In the genomic region with DNA sequence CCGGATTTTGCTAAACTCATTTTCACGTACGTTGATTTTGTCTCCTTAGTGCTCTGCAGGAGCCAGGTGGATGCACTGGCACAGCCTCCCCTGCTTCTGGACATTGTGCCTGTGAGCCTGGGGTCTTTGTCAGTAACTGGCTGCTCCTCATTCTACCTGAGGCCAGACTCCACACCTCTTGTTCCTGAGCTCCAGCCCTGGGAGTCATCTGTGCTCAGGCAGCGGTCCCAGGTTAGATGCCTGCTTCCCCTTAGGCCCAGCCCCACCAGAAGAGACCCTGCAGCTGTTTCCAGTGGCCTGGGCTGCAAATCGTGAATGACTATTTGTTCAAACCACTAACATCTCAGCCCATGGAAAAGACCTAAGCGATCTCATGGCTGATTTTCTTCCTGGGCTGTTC, we compare ENCODE assay signal across 20 cellular contexts.
DNase-seq lines count a peak whose midpoint lies in the region; ATAC-seq and TF ChIP-seq lines count a peak whose summit lies in the region.
"Had no signal": no experiment of that assay in that cellular context is flagged by ENCODE, and none has a peak within 500 bp of the region (broad histone marks: within the 10 kb centered on the region; RNA-seq: fewer than 3 reads in every experiment).

No MANE protein-coding gene starts in this region.

- TF ChIP-seq CTCF in SK-N-SH (IDR thresholded peaks at IDR 0.05) (no peak), spleen (IDR thresholded peaks at IDR 0.05 in 8 of 11, conservative IDR thresholded peaks at IDR 0.05 in 3 of 11) (no peak)

- no peaks in the 10 kb centered on the region for H3K79me2 ChIP-seq in SK-N-SH (ENCODE audit: insufficient read depth)

- TF ChIP-seq EP300 in SK-N-SH (IDR thresholded peaks at IDR 0.05; ENCODE audit: borderline replicate concordance in 1 of 2, low read depth in 1 of 2, low read length in 1 of 2): no peak

- H3K4me2 ChIP-seq in SK-N-SH: no peak overlapping the region
- H3K4me2 ChIP-seq: A549, BLaER1 had no signal

- no peaks in the 10 kb centered on the region for H3F3A ChIP-seq in SK-N-SH (replicated peaks; ENCODE audit: insufficient read depth)

- DNase-seq in SK-N-SH: peak; percentile 1
- DNase-seq in D341Med (ENCODE audit: low spot score): peak; percentile 7
- DNase-seq in iPS-NIHi11 (ENCODE audit: low spot score): peak; percentile 2
- peak; percentile 36 for DNase-seq in spleen
- no peak for DNase-seq in HuH-7.5 (ENCODE audit: low spot score)
- DNase-seq: Calu3, DMS 273 treated with DMSO at 0.1 percent for 48 hours, DMS53, DND-41, EL, GM23248, HCEC 1CT had no signal

- H3K4me3 ChIP-seq in SK-N-SH (ENCODE audit: low read depth in 2 of 2, low read length in 1 of 2): no peak overlapping the region
- H3K4me3 ChIP-seq in spleen: no peak overlapping the region
- H3K4me3 ChIP-seq: A549, BLaER1, GM12878, GM23248 had no signal

- no peaks in the 10 kb centered on the region for H3K9me3 ChIP-seq in SK-N-SH
- peaks cover 0 to 11% (median 0%) of the 10 kb centered on the region in 8 donors for H3K9me3 ChIP-seq in spleen

- H3K4me1 ChIP-seq in SK-N-SH (ENCODE audit: control insufficient read depth in 1 of 2, insufficient read depth in 2 of 2, low read depth in 1 of 2, low read length in 1 of 2): no peaks in the 10 kb centered on the region
- no peaks in the 10 kb centered on the region for H3K4me1 ChIP-seq in spleen
- H3K4me1 ChIP-seq: A549, BLaER1 had no signal

- WGBS in SK-N-SH (ENCODE audit: low lambda C conversion rate): 42% methylated on average over 6 of the region's 6 CpGs
- WGBS in spleen, 5 donors: 82 to 95% (median 88%) methylated on average over 6 of the region's 6 CpGs

- no peaks in the 10 kb centered on the region for H3K9me2 ChIP-seq in SK-N-SH

- TF ChIP-seq POLR2A in spleen (IDR thresholded peaks at IDR 0.05): no peak

- no peak for ATAC-seq in SK-N-SH treated with all-trans-retinoic acid at 6 μM for 48 hours
- ATAC-seq in GM18517 (IDR thresholded peaks at IDR 0.05; ENCODE audit: unreplicated experiment): no peak
- no peak for ATAC-seq in GM21447 (IDR thresholded peaks at IDR 0.05; ENCODE audit: unreplicated experiment)
- ATAC-seq: A549; CD8-positive, alpha-beta T cell; GM12878 had no signal

- H3K27me3 ChIP-seq in SK-N-SH (ENCODE audit: insufficient read depth): no peaks in the 10 kb centered on the region
- H3K27me3 ChIP-seq in spleen (replicated peaks in 1 of 7): peaks cover 0 to 44% (median 10%) of the 10 kb centered on the region in 7 donors
- H3K27me3 ChIP-seq: BLaER1 had no signal

- no peak overlapping the region for H2AFZ ChIP-seq in SK-N-SH (ENCODE audit: low read depth)
- H2AFZ ChIP-seq: GM23248 had no signal

- TF ChIP-seq RAD21 in SK-N-SH (IDR thresholded peaks at IDR 0.05; ENCODE audit: low read length): no peak

- POLR2A ChIA-PET in SK-N-SH (lab: Yijun Ruan, JAX): no interaction called here

- intact Hi-C loops in spleen (cut with DNase I; ENCODE audit: low total_unique reads): no loop called here

- H3K36me3 ChIP-seq in SK-N-SH (replicated peaks in 1 of 2; ENCODE audit: control insufficient read depth in 1 of 2, insufficient read depth in 2 of 2, low read length in 1 of 2) (no peaks in the 10 kb centered on the region), spleen (no peaks in the 10 kb centered on the region)
- H3K36me3 ChIP-seq: BLaER1 had no signal

- CTCF ChIA-PET in SK-N-SH (lab: Yijun Ruan, JAX): interaction anchor here (1.4 kb wide), 1 partner anchor 49 kb away, joined by 6 read pairs; no protein-coding TSS in a partner anchor

- H3K27ac ChIP-seq in SK-N-SH (ENCODE audit: low read depth in 2 of 2, low read length in 1 of 2) (no peak overlapping the region), spleen (no peak overlapping the region)
- H3K27ac ChIP-seq: 22Rv1, A549, BLaER1, GM23248 had no signal

- H3K9ac ChIP-seq in SK-N-SH: no peak overlapping the region
- H3K9ac ChIP-seq: BLaER1, GM23248 had no signal

- no peaks in the 10 kb centered on the region for H4K20me1 ChIP-seq in SK-N-SH (ENCODE audit: insufficient read depth)
- H4K20me1 ChIP-seq: BLaER1 had no signal

TF ChIP-seq in SK-N-SH, 30 proteins besides CTCF, POLR2A, EP300 and RAD21 (continues in another document):
- TF ChIP-seq SMC3 (IDR thresholded peaks at IDR 0.05; ENCODE audit: low read depth, low read length) (no peak), POLR2AphosphoS5 (IDR thresholded peaks at IDR 0.05; ENCODE audit: low read depth, low read length) (no peak), RCOR1 (IDR thresholded peaks at IDR 0.05; ENCODE audit: low read length) (no peak), RXRA (IDR thresholded peaks at IDR 0.05; ENCODE audit: borderline replicate concordance, low read depth) (no peak), MEF2A (IDR thresholded peaks at IDR 0.05; ENCODE audit: borderline replicate concordance, low read depth) (no peak), CHD2 (IDR thresholded peaks at IDR 0.05; ENCODE audit: low read length, partially characterized antibody) (no peak), FOXJ3 (CRISPR knock-in tag; IDR thresholded peaks at IDR 0.05) (no peak), MXI1 (IDR thresholded peaks at IDR 0.05; ENCODE audit: low read depth, low read length) (no peak)
- TF ChIP-seq, protein P1, sequence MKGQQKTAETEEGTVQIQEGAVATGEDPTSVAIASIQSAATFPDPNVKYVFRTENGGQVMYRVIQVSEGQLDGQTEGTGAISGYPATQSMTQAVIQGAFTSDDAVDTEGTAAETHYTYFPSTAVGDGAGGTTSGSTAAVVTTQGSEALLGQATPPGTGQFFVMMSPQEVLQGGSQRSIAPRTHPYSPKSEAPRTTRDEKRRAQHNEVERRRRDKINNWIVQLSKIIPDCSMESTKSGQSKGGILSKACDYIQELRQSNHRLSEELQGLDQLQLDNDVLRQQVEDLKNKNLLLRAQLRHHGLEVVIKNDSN (IDR thresholded peaks at IDR 0.05; ENCODE audit: borderline replicate concordance, low read depth): no peak
- TF ChIP-seq, protein P2, sequence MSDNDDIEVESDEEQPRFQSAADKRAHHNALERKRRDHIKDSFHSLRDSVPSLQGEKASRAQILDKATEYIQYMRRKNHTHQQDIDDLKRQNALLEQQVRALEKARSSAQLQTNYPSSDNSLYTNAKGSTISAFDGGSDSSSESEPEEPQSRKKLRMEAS (IDR thresholded peaks at IDR 0.05; ENCODE audit: low read depth): no peak
- TF ChIP-seq, protein P3, sequence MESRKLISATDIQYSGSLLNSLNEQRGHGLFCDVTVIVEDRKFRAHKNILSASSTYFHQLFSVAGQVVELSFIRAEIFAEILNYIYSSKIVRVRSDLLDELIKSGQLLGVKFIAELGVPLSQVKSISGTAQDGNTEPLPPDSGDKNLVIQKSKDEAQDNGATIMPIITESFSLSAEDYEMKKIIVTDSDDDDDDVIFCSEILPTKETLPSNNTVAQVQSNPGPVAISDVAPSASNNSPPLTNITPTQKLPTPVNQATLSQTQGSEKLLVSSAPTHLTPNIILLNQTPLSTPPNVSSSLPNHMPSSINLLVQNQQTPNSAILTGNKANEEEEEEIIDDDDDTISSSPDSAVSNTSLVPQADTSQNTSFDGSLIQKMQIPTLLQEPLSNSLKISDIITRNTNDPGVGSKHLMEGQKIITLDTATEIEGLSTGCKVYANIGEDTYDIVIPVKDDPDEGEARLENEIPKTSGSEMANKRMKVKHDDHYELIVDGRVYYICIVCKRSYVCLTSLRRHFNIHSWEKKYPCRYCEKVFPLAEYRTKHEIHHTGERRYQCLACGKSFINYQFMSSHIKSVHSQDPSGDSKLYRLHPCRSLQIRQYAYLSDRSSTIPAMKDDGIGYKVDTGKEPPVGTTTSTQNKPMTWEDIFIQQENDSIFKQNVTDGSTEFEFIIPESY (IDR thresholded peaks at IDR 0.05; ENCODE audit: borderline replicate concordance, low read depth): no peak

TF ChIP-seq in SK-N-SH treated with all-trans-retinoic acid at 6 μM for 48 hours, 23 proteins besides CTCF, POLR2A, EP300 and RAD21 (continues in another document):
- TF ChIP-seq SNAI2 (CRISPR knock-in tag; IDR thresholded peaks at IDR 0.05) (no peak), ZC3H10 (CRISPR knock-in tag; IDR thresholded peaks at IDR 0.05) (no peak), ISL1 (CRISPR knock-in tag; IDR thresholded peaks at IDR 0.05) (no peak), RARB (CRISPR knock-in tag; IDR thresholded peaks at IDR 0.05) (no peak), ESRRG (CRISPR knock-in tag; IDR thresholded peaks at IDR 0.05) (no peak), ZNF565 (CRISPR knock-in tag; conservative IDR thresholded peaks at IDR 0.05; ENCODE audit: low read depth) (no peak)
- TF ChIP-seq, protein P4, sequence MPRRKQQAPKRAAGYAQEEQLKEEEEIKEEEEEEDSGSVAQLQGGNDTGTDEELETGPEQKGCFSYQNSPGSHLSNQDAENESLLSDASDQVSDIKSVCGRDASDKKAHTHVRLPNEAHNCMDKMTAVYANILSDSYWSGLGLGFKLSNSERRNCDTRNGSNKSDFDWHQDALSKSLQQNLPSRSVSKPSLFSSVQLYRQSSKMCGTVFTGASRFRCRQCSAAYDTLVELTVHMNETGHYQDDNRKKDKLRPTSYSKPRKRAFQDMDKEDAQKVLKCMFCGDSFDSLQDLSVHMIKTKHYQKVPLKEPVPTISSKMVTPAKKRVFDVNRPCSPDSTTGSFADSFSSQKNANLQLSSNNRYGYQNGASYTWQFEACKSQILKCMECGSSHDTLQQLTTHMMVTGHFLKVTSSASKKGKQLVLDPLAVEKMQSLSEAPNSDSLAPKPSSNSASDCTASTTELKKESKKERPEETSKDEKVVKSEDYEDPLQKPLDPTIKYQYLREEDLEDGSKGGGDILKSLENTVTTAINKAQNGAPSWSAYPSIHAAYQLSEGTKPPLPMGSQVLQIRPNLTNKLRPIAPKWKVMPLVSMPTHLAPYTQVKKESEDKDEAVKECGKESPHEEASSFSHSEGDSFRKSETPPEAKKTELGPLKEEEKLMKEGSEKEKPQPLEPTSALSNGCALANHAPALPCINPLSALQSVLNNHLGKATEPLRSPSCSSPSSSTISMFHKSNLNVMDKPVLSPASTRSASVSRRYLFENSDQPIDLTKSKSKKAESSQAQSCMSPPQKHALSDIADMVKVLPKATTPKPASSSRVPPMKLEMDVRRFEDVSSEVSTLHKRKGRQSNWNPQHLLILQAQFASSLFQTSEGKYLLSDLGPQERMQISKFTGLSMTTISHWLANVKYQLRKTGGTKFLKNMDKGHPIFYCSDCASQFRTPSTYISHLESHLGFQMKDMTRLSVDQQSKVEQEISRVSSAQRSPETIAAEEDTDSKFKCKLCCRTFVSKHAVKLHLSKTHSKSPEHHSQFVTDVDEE (CRISPR knock-in tag; IDR thresholded peaks at IDR 0.05): no peak
- TF ChIP-seq, protein P5, sequence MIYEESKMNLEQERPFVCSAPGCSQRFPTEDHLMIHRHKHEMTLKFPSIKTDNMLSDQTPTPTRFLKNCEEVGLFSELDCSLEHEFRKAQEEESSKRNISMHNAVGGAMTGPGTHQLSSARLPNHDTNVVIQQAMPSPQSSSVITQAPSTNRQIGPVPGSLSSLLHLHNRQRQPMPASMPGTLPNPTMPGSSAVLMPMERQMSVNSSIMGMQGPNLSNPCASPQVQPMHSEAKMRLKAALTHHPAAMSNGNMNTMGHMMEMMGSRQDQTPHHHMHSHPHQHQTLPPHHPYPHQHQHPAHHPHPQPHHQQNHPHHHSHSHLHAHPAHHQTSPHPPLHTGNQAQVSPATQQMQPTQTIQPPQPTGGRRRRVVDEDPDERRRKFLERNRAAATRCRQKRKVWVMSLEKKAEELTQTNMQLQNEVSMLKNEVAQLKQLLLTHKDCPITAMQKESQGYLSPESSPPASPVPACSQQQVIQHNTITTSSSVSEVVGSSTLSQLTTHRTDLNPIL (CRISPR knock-in tag; IDR thresholded peaks at IDR 0.05; ENCODE audit: low read depth): no peak
